ENCODE assay signal across 24 cellular contexts in the genomic region with DNA sequence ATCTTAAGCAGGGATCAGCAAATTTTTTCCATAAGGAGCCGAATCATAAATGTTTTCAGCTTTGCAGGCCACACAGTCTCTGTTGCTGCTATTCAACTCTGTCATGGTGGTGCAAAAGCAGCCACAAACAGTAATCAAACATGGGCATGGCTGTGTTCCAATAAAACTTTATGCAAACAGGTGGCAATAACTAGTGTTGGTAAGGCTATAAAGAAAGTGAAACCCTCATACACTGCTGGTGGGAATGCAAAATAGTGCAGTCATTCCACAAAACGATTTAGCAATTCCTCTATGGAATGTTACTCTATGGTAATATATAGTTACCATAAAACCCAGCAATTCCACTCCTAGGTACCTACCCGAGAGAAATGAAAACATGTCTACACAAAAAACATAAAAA.
"Had no signal": no experiment of that assay in that cellular context is flagged by ENCODE, and none has a peak within 500 bp of the region (broad histone marks: within the 10 kb centered on the region; RNA-seq: fewer than 3 reads in every experiment).

No MANE protein-coding gene starts in this region.

- H3K79me2 ChIP-seq: hepatocyte had no signal

- H3K4me2 ChIP-seq: hepatocyte, smooth muscle cell had no signal

- H3K27me3 ChIP-seq: hepatocyte, left lung, ovary, right atrium auricular region, right lobe of liver, tibial nerve, uterus had no signal

- H3K27ac ChIP-seq: hepatocyte, left lung, lower lobe of right lung, ovary, right atrium auricular region, right lobe of liver, tibial nerve, uterus had no signal

- ATAC-seq: left lung; lower lobe of right lung; natural killer cell; stimulated activated memory B cell treated with anti-CD40 and anti-IgM and Interleukin-4, amounts not matched to agents 10 μg/mL and 1 μg/mL and 100 μg/mL, for 72 hours; stimulated activated naive CD8-positive, alpha-beta T cell treated with anti-CD3 and anti-CD28 coated beads, Interleukin-15, amount 100 ng/mL, for 72 hours had no signal

- H3K27me3 Mint-ChIP-seq: naive B cell; progenitor cell of endocrine pancreas; stimulated activated memory B cell treated with anti-CD40 and anti-IgM and Interleukin-4, amounts not matched to agents 10 μg/mL and 1 μg/mL and 100 μg/mL, for 72 hours; stimulated activated naive CD8-positive, alpha-beta T cell treated with anti-CD3 and anti-CD28 coated beads, Interleukin-15, amount 100 ng/mL, for 72 hours; type B pancreatic cell had no signal

- H3K9me3 Mint-ChIP-seq: naive B cell; natural killer cell; stimulated activated memory B cell treated with anti-CD40 and anti-IgM and Interleukin-4, amounts not matched to agents 10 μg/mL and 1 μg/mL and 100 μg/mL, for 72 hours; stimulated activated naive CD8-positive, alpha-beta T cell treated with anti-CD3 and anti-CD28 coated beads, Interleukin-15, amount 100 ng/mL, for 72 hours; type B pancreatic cell had no signal

- H3K36me3 ChIP-seq: ovary, uterus had no signal

- H3K4me1 Mint-ChIP-seq: natural killer cell had no signal

- H3K4me3 Mint-ChIP-seq: naive B cell; natural killer cell; stimulated activated memory B cell treated with anti-CD40 and anti-IgM and Interleukin-4, amounts not matched to agents 10 μg/mL and 1 μg/mL and 100 μg/mL, for 72 hours; stimulated activated naive CD8-positive, alpha-beta T cell treated with anti-CD3 and anti-CD28 coated beads, Interleukin-15, amount 100 ng/mL, for 72 hours; type B pancreatic cell had no signal

- H3K27ac Mint-ChIP-seq: naive B cell; natural killer cell; progenitor cell of endocrine pancreas; stimulated activated memory B cell treated with anti-CD40 and anti-IgM and Interleukin-4, amounts not matched to agents 10 μg/mL and 1 μg/mL and 100 μg/mL, for 72 hours; stimulated activated naive CD8-positive, alpha-beta T cell treated with anti-CD3 and anti-CD28 coated beads, Interleukin-15, amount 100 ng/mL, for 72 hours; type B pancreatic cell had no signal

- H3K4me1 ChIP-seq: right atrium auricular region, right lobe of liver, tibial nerve, uterus had no signal

- DNase-seq: islet precursor cell; left lung; lower lobe of right lung; mammary epithelial cell; mesenchymal stem cell; naive B cell; natural killer cell; ovary; right lobe of liver; stimulated activated CD4-positive, alpha-beta T cell treated with anti-CD3 and anti-CD28 coated beads, Interleukin-1b, Interleukin-23, amount 100 ng/mL, for 48 hours; stimulated activated CD4-positive, alpha-beta T cell treated with anti-CD3 and anti-CD28 coated beads, Interleukin-2, amount 100 ng/mL, for 48 hours; stimulated activated CD4-positive, alpha-beta T cell treated with anti-CD3 and anti-CD28 coated beads, Interleukin-4, amount 100 ng/mL, for 4 hours; stimulated activated CD8-positive, alpha-beta memory T cell treated with anti-CD3 and anti-CD28 coated beads, Interleukin-4, amount 100 ng/mL, for 48 hours; stimulated activated naive CD4-positive, alpha-beta T cell treated with Interleukin-2 at 50 U/mL for 16 hours; stimulated activated naive CD8-positive, alpha-beta T cell treated with anti-CD3 and anti-CD28 coated beads, Interleukin-15, amount 100 ng/mL, for 72 hours; substantia nigra; uterus had no signal

- H3K9me3 ChIP-seq: left lung, lower lobe of right lung, ovary, right atrium auricular region, right lobe of liver, tibial nerve, uterus had no signal

- H2AFZ ChIP-seq: hepatocyte had no signal

- H3K4me3 ChIP-seq: hepatocyte, left lung, lower lobe of right lung, ovary, right atrium auricular region, right lobe of liver, smooth muscle cell, tibial nerve, uterus had no signal
